Comparison of ENCODE assay signal across 26 cellular contexts in the genomic region with DNA sequence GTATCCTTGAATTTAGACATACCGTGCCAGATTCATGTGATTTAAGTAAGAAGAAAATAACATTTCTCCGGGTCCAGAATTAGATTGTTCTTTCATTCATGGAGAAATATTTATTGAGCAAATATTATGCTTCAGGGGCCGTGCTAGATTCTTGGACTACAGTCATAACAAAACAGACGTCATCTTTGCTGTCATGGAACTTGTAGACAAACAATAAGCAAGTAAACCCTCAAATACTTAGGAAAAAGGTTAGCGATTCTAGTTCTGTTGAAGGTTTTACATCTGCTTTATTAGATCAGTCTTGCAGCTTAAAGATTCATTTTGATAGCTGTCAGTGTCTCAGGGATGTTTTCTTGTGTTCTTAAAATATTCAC. TPM values are rescaled to one million over a fixed set of nuclear protein-coding genes. Genes with fewer than 3 reads are reported as not detected.
DNase-seq lines count a peak whose midpoint lies in the region; ATAC-seq and TF ChIP-seq lines count a peak whose summit lies in the region.
"Had no signal": no experiment of that assay in that cellular context is flagged by ENCODE, and none has a peak within 500 bp of the region (broad histone marks: within the 10 kb centered on the region; RNA-seq: fewer than 3 reads in every experiment).

No MANE protein-coding gene starts in this region.

- no peak overlapping the region for H3K4me3 ChIP-seq in Caco-2 (ENCODE audit: low read depth, low read length)
- H3K4me3 ChIP-seq in liver (ENCODE audit: low read depth in 1 of 3, low read length in 3 of 3) = no peak overlapping the region
- H3K4me3 ChIP-seq in thoracic aorta = no peak overlapping the region
- H3K4me3 ChIP-seq: gastrocnemius medialis, left ventricle myocardium inferior, skin epidermis had no signal

- TF ChIP-seq RAD21 in liver (IDR thresholded peaks at IDR 0.05) = no peak

- ATAC-seq in thoracic aorta (ENCODE audit: insufficient number of reproducible peaks, low FRiP score, low read depth) (no peak), GM18505 (IDR thresholded peaks at IDR 0.05; ENCODE audit: unreplicated experiment) (no peak)
- no peak for ATAC-seq in stimulated activated naive CD8-positive, alpha-beta T cell treated with anti-CD3 and anti-CD28 coated beads, Interleukin-15, Interleukin-2, amounts not matched to agents 100 U/mL and 50 U/mL, for 24 hours
- ATAC-seq: gastrocnemius medialis; naive thymus-derived CD8-positive, alpha-beta T cell; WTC11 had no signal

- POLR2A ChIA-PET in Caco-2 (lab: Charles Lee) = no interaction called here

- peak overlapping the region; percentile 41 for H3K27ac Mint-ChIP-seq in Caco-2 (ENCODE audit: unreplicated experiment)
- H3K27ac Mint-ChIP-seq: activated T-helper 1 cell treated with anti-CD3 and anti-CD28 coated beads, Interleukin-12 subunit alpha, Interleukin-12 subunit beta, Interleukin-2, Interleukin-4 antibody, amounts not matched to agents 30 ng/mL and 10 ng/mL and 1 ng/mL, durations not matched to agents 14 hours and 24 hours and 36 hours; IgD-negative memory B cell; WTC11 had no signal

- H3K27me3 ChIP-seq in Caco-2 (replicated peaks; ENCODE audit: control insufficient read depth, insufficient read depth, low read length) (no peaks in the 10 kb centered on the region), liver (ENCODE audit: control insufficient read depth in 4 of 4, insufficient read depth in 4 of 4, low read length in 3 of 4) (no peaks in the 10 kb centered on the region), thoracic aorta (replicated peaks; ENCODE audit: insufficient read depth) (no peaks in the 10 kb centered on the region)
- H3K27me3 ChIP-seq: BE2C, gastrocnemius medialis had no signal

- no peaks in the 10 kb centered on the region for H3K9me3 Mint-ChIP-seq in Caco-2 (ENCODE audit: unreplicated experiment)
- H3K9me3 Mint-ChIP-seq: activated T-helper 1 cell treated with anti-CD3 and anti-CD28 coated beads, Interleukin-12 subunit alpha, Interleukin-12 subunit beta, Interleukin-2, Interleukin-4 antibody, amounts not matched to agents 30 ng/mL and 10 ng/mL and 1 ng/mL, durations not matched to agents 14 hours and 24 hours and 36 hours; IgD-negative memory B cell; naive thymus-derived CD8-positive, alpha-beta T cell; WTC11 had no signal

- H3K36me3 ChIP-seq in Caco-2 (ENCODE audit: control insufficient read depth, insufficient read depth, low read length) = peaks cover 2% of the 10 kb centered on the region; the same call in 1 of the 2 replicates
- H3K36me3 ChIP-seq in liver (ENCODE audit: control insufficient read depth in 4 of 4, insufficient read depth in 3 of 4, low read depth in 1 of 4, low read length in 3 of 4) = peaks cover 2 to 35% (median 12%) of the 10 kb centered on the region in 4 donors
- H3K36me3 ChIP-seq in thoracic aorta = peaks cover 5% of the 10 kb centered on the region

- no peak overlapping the region for H3K9ac ChIP-seq in liver (ENCODE audit: low read depth in 1 of 2, low read length in 2 of 2)

- peak overlapping the region; percentile 90 for H3K27ac ChIP-seq in angular gyrus (ENCODE audit: low read depth, low read length)
- peak overlapping the region; percentile 70 to 88 for H3K27ac ChIP-seq in liver (ENCODE audit: low read depth in 1 of 2, low read length in 2 of 2)
- peak overlapping the region; percentile 58 to 96 for H3K27ac ChIP-seq in thoracic aorta

- CTCF ChIA-PET in Caco-2 (lab: Charles Lee) = no interaction called here

- intact Hi-C loops in Caco-2 (cut with micrococcal nuclease; ENCODE audit: unreplicated experiment) = no loop called here

- H3K4me1 Mint-ChIP-seq in Caco-2 (ENCODE audit: low read depth, unreplicated experiment) = peaks cover 23% of the 10 kb centered on the region
- H3K4me1 Mint-ChIP-seq: WTC11 had no signal

- TF ChIP-seq CTCF in Caco-2 (IDR thresholded peaks at IDR 0.05; ENCODE audit: insufficient read depth in 1 of 2, low read depth in 1 of 2, low read length in 1 of 2, severe bottlenecking in 1 of 2, unreplicated experiment in 1 of 2) (no peak), liver (IDR thresholded peaks at IDR 0.05; ENCODE audit: low read depth, low read length, missing input control) (no peak), thoracic aorta (IDR thresholded peaks at IDR 0.05) (no peak)

- DNase-seq in Caco-2 (no peak), thoracic aorta (ENCODE audit: low spot score) (no peak), cortex of kidney (lab: John Stamatoyannopoulos, UW) (no peak), SIG-M5 (lab: John Stamatoyannopoulos, UW) (no peak)
- no peak for DNase-seq in stimulated activated naive CD8-positive, alpha-beta T cell treated with anti-CD3 and anti-CD28 coated beads, Interleukin-15, Interleukin-2, amounts not matched to agents 100 U/mL and 50 U/mL, for 24 hours
- DNase-seq: ACHN; activated naive CD4-positive, alpha-beta T cell treated with anti-CD3 and anti-CD28 coated beads, Interleukin-2, amount 50 U/mL, for 16 hours; amygdala; BE2C; DMS53; gastrocnemius medialis; left ventricle myocardium inferior; naive thymus-derived CD8-positive, alpha-beta T cell; NCI-H1048; NCI-H187; NCI-H2171 treated with DMSO at 0.1 percent for 48 hours; NCI-H524; Right ventricle myocardium superior; T1000 had no signal

- BruUV-seq in Caco-2 (replicated peaks; lab: Mats Ljungman, UMichigan) = no TSS peak

- H3K9me3 ChIP-seq in Caco-2 (no peaks in the 10 kb centered on the region), liver (ENCODE audit: control insufficient read depth in 4 of 4, low read length in 3 of 4) (no peaks in the 10 kb centered on the region), thoracic aorta (no peaks in the 10 kb centered on the region)
- H3K9me3 ChIP-seq: BE2C, gastrocnemius medialis, left ventricle myocardium inferior had no signal

- no peak overlapping the region for H3K4me3 Mint-ChIP-seq in Caco-2 (ENCODE audit: unreplicated experiment)
- H3K4me3 Mint-ChIP-seq: activated T-helper 1 cell treated with anti-CD3 and anti-CD28 coated beads, Interleukin-12 subunit alpha, Interleukin-12 subunit beta, Interleukin-2, Interleukin-4 antibody, amounts not matched to agents 30 ng/mL and 10 ng/mL and 1 ng/mL, durations not matched to agents 14 hours and 24 hours and 36 hours; IgD-negative memory B cell; naive thymus-derived CD8-positive, alpha-beta T cell; WTC11 had no signal

- TF ChIP-seq POLR2A in GM18505 (IDR thresholded peaks at IDR 0.05; ENCODE audit: borderline replicate concordance, extremely low read depth, insufficient read depth, insufficient read length) = no peak

- H3K36me3 Mint-ChIP-seq in Caco-2 (ENCODE audit: insufficient read depth, unreplicated experiment) = peaks cover 69% of the 10 kb centered on the region

- peaks cover 26% of the 10 kb centered on the region for H3K4me1 ChIP-seq in Caco-2
- H3K4me1 ChIP-seq in liver (ENCODE audit: control insufficient read depth in 4 of 4, insufficient read depth in 4 of 4, low read length in 3 of 4) = peaks cover 3 to 21% (median 13%) of the 10 kb centered on the region in 4 donors
- peaks cover 19 to 31% of the 10 kb centered on the region in 2 donors for H3K4me1 ChIP-seq in thoracic aorta (ENCODE audit: control insufficient read depth in 1 of 2, low read depth in 2 of 2)
- H3K4me1 ChIP-seq: BE2C had no signal

- no peaks in the 10 kb centered on the region for H3K27me3 Mint-ChIP-seq in Caco-2 (ENCODE audit: insufficient read depth, unreplicated experiment)
- H3K27me3 Mint-ChIP-seq: IgD-negative memory B cell; naive thymus-derived CD8-positive, alpha-beta T cell had no signal

- 47% methylated on average over 5 of the region's 5 CpGs for WGBS in liver

TF ChIP-seq in liver, 16 proteins besides CTCF, POLR2A, EP300 and RAD21 (continues in another document):
- TF ChIP-seq, protein P1, sequence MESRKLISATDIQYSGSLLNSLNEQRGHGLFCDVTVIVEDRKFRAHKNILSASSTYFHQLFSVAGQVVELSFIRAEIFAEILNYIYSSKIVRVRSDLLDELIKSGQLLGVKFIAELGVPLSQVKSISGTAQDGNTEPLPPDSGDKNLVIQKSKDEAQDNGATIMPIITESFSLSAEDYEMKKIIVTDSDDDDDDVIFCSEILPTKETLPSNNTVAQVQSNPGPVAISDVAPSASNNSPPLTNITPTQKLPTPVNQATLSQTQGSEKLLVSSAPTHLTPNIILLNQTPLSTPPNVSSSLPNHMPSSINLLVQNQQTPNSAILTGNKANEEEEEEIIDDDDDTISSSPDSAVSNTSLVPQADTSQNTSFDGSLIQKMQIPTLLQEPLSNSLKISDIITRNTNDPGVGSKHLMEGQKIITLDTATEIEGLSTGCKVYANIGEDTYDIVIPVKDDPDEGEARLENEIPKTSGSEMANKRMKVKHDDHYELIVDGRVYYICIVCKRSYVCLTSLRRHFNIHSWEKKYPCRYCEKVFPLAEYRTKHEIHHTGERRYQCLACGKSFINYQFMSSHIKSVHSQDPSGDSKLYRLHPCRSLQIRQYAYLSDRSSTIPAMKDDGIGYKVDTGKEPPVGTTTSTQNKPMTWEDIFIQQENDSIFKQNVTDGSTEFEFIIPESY (IDR thresholded peaks at IDR 0.05) = no peak
- TF ChIP-seq JUND (IDR thresholded peaks at IDR 0.05) (no peak), HNF4A (conservative IDR thresholded peaks at IDR 0.05) (no peak), FOXA1 (IDR thresholded peaks at IDR 0.05) (no peak), GABPA (IDR thresholded peaks at IDR 0.05 in 1 of 2, conservative IDR thresholded peaks at IDR 0.05 in 1 of 2) (no peak), TAF1 (conservative IDR thresholded peaks at IDR 0.05) (no peak), EGR1 (IDR thresholded peaks at IDR 0.05; ENCODE audit: low read depth in 2 of 2) (no peak), HNF4G (IDR thresholded peaks at IDR 0.05) (no peak), YY1 (IDR thresholded peaks at IDR 0.05) (no peak), FOXA2 (IDR thresholded peaks at IDR 0.05) (no peak), SP1 (IDR thresholded peaks at IDR 0.05) (no peak), NR2F2 (IDR thresholded peaks at IDR 0.05) (no peak), RXRA (IDR thresholded peaks at IDR 0.05) (no peak)
- TF ChIP-seq, protein P2, sequence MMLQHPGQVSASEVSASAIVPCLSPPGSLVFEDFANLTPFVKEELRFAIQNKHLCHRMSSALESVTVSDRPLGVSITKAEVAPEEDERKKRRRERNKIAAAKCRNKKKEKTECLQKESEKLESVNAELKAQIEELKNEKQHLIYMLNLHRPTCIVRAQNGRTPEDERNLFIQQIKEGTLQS (IDR thresholded peaks at IDR 0.05) = no peak
- TF ChIP-seq, protein P3, sequence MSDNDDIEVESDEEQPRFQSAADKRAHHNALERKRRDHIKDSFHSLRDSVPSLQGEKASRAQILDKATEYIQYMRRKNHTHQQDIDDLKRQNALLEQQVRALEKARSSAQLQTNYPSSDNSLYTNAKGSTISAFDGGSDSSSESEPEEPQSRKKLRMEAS (IDR thresholded peaks at IDR 0.05) = no peak

RNA-seq across cellular contexts. Expression of a gene that starts 16.9 kb away (rescaled TPM):
- 26.6 and 27.4 TPM in 2 replicates for total RNA-seq in Caco-2 (2022)
- 10 to 100 TPM; 11.1 to 14.1 TPM for total RNA-seq in liver
- polyA plus RNA-seq in liver = 1 to 10 TPM; 2.9 to 3.0 TPM
- 10 to 100 TPM; 22.6 to 34.6 TPM for total RNA-seq in thoracic aorta

RNA-seq across cellular contexts. Expression of a gene that starts 43.3 kb away (rescaled TPM):
- 40.7 and 41.5 TPM in 2 replicates for total RNA-seq in Caco-2 (2022)
- total RNA-seq in liver = 10 to 100 TPM; 11.5 to 13.0 TPM
- 1 to 10 TPM; 2.7 to 3.3 TPM for polyA plus RNA-seq in liver
- 10 to 100 TPM; 22.1 to 32.9 TPM for total RNA-seq in thoracic aorta
